Comparison of ENCODE assay signal across 8 cellular contexts in genomic region chr5:65623482-65623881, GRCh38. TPM values are rescaled to one million over a fixed set of nuclear protein-coding genes. Genes with fewer than 3 reads are reported as not detected.
A peak's percentile ranks its signal among the peaks of the same experiment; 100 is the strongest.
DNase-seq lines count a peak whose midpoint lies in the region; ATAC-seq, FAIRE-seq and TF ChIP-seq lines count a peak whose summit lies in the region.

No MANE protein-coding gene starts in this region.

- H3K4me3 ChIP-seq in AG09309 (ENCODE audit: control insufficient read depth, low read depth, low read length) (peak overlapping the region; percentile 89), bronchial epithelial cell (ENCODE audit: low read depth, low read length) (peak overlapping the region; percentile 98), muscle layer of colon (ENCODE audit: low read depth in 1 of 2, low read length in 2 of 2) (peak overlapping the region; percentile 38 to 96)
- H3K4me3 ChIP-seq in Jurkat, Clone E6-1 (ENCODE audit: low read length): peak overlapping the region; percentile 97

- TF ChIP-seq CTCF in AG09309 (IDR thresholded peaks at IDR 0.05; ENCODE audit: control insufficient read depth, insufficient read depth, low read depth, low read length, missing control alignments) (no peak), bronchial epithelial cell (IDR thresholded peaks at IDR 0.05; ENCODE audit: insufficient read depth, low read length, severe bottlenecking) (no peak)

- H3K27me3 ChIP-seq in bronchial epithelial cell (ENCODE audit: control insufficient read depth, insufficient read depth, low read length) (no peaks in the 10 kb centered on the region), muscle layer of colon (ENCODE audit: control insufficient read depth in 1 of 2, insufficient read depth in 2 of 2, low read length in 2 of 2) (no peaks in the 10 kb centered on the region)

- peak overlapping the region; percentile 30 for H3K9ac ChIP-seq in muscle layer of colon (ENCODE audit: low read length)

- peak overlapping the region; percentile 83 for H3K27ac ChIP-seq in muscle layer of colon (ENCODE audit: low read depth, low read length)

- FAIRE-seq in bronchial epithelial cell (lab: Jason Lieb, UNC): no peak

- no peaks in the 10 kb centered on the region for H3K9me3 ChIP-seq in muscle layer of colon (ENCODE audit: low read length)

- DNase-seq in AG09309 (ENCODE audit: low read depth) (no peak), bronchial epithelial cell (ENCODE audit: low read depth) (no peak), amygdala (lab: John Stamatoyannopoulos, UW) (no peak), AG20443 (ENCODE audit: low spot score) (no peak), NCI-H1092 (lab: John Stamatoyannopoulos, UW) (no peak)
- DNase-seq in Jurkat, Clone E6-1 (ENCODE audit: low read depth, low spot score): no peak

- no peak for ATAC-seq in HG02970 (IDR thresholded peaks at IDR 0.05; ENCODE audit: low FRiP score, unreplicated experiment)

- H3K36me3 ChIP-seq in bronchial epithelial cell (ENCODE audit: control insufficient read depth, insufficient read depth, low read length) (no peaks in the 10 kb centered on the region), muscle layer of colon (ENCODE audit: insufficient read depth, low read length) (no peaks in the 10 kb centered on the region)

- peaks cover 23% of the 10 kb centered on the region for H3K4me1 ChIP-seq in muscle layer of colon (ENCODE audit: insufficient read depth, low read length)

RNA-seq across cellular contexts. Expression of gene TRIM23, which starts 0.7 kb away (rescaled TPM):
- 5.5 TPM for polyA plus RNA-seq in Jurkat, Clone E6-1 (2012; ENCODE audit: insufficient read depth, insufficient read length)
- 20.5 and 21.4 TPM in 2 replicates for total RNA-seq in bronchial epithelial cell

RNA-seq across cellular contexts. Expression of gene SHLD3, which starts 1.3 kb away (rescaled TPM):
- polyA plus RNA-seq in Jurkat, Clone E6-1 (2012; ENCODE audit: insufficient read depth, insufficient read length): 4.1 TPM
- 3.4 and 4.1 TPM in 2 replicates for total RNA-seq in bronchial epithelial cell

RNA-seq across cellular contexts. Expression of gene TRAPPC13, which starts 1.3 kb away (rescaled TPM):
- polyA plus RNA-seq in Jurkat, Clone E6-1 (2012; ENCODE audit: insufficient read depth, insufficient read length): 27.6 TPM
- total RNA-seq in bronchial epithelial cell: 21.6 and 24.1 TPM in 2 replicates
